Comparison of ENCODE assay signal across 8 cellular contexts in genomic region chr21:15483138-15483780, GRCh38.
A peak's percentile ranks its signal among the peaks of the same experiment; 100 is the strongest.
DNase-seq lines count a peak whose midpoint lies in the region; ATAC-seq, FAIRE-seq and TF ChIP-seq lines count a peak whose summit lies in the region.

No MANE protein-coding gene starts in this region.

- TF ChIP-seq CTCF in AG09309 (IDR thresholded peaks at IDR 0.05; ENCODE audit: control insufficient read depth, insufficient read depth, low read depth, low read length, missing control alignments): peak; percentile 94
- peak; percentile 88 for TF ChIP-seq CTCF in WERI-Rb-1 (IDR thresholded peaks at IDR 0.05; ENCODE audit: low read depth, low read length)
- peak; percentile 72 to 95 (median 86) for TF ChIP-seq CTCF in breast epithelium (IDR thresholded peaks at IDR 0.05)

- DNase-seq in AG09309 (ENCODE audit: low read depth) (peak; percentile 59), NCI-H2107 treated with DMSO at 0.1 percent for 48 hours (lab: John Stamatoyannopoulos, UW; ENCODE audit: unreplicated experiment) (peak; percentile 60), WERI-Rb-1 (peak; percentile 90), breast epithelium (ENCODE audit: low spot score in 2 of 2) (peak; percentile 71 to 86)
- peak; percentile 42 to 63 for DNase-seq in stimulated activated CD4-positive, alpha-beta T cell treated with anti-CD3 and anti-CD28 coated beads, Interleukin-1b, Interleukin-23, amount 100 ng/mL, for 1 hour (ENCODE audit: low read depth in 2 of 2)

- H3K9me3 ChIP-seq in WERI-Rb-1 (ENCODE audit: severe bottlenecking): no peaks in the 10 kb centered on the region
- H3K9me3 ChIP-seq in breast epithelium: no peaks in the 10 kb centered on the region

- H3K4me1 ChIP-seq in breast epithelium: no peaks in the 10 kb centered on the region

- ATAC-seq in GM18861 (IDR thresholded peaks at IDR 0.05; ENCODE audit: unreplicated experiment): peak; percentile 97
- ATAC-seq in HG03060 (IDR thresholded peaks at IDR 0.05; ENCODE audit: low read depth, unreplicated experiment): peak; percentile 85

- H3K27ac ChIP-seq in WERI-Rb-1: no peak overlapping the region
- H3K27ac ChIP-seq in breast epithelium: no peak overlapping the region

- no peaks in the 10 kb centered on the region for H3K27me3 ChIP-seq in WERI-Rb-1 (ENCODE audit: insufficient read depth, low read depth, severe bottlenecking)
- H3K27me3 ChIP-seq in breast epithelium: no peaks in the 10 kb centered on the region

- H3K4me3 ChIP-seq in AG09309 (ENCODE audit: control insufficient read depth, low read depth, low read length): no peak overlapping the region
- H3K4me3 ChIP-seq in WERI-Rb-1 (ENCODE audit: low read depth, low read length): no peak overlapping the region
- no peak overlapping the region for H3K4me3 ChIP-seq in breast epithelium

- intact Hi-C loops in breast epithelium (cut with DNase I; ENCODE audit: low total_unique reads): no loop called here

- H3K36me3 ChIP-seq in WERI-Rb-1: no peaks in the 10 kb centered on the region
- H3K36me3 ChIP-seq in breast epithelium: no peaks in the 10 kb centered on the region

- TF ChIP-seq POLR2A in breast epithelium (IDR thresholded peaks at IDR 0.05): no peak

- FAIRE-seq in islet of Langerhans (lab: Jason Lieb, UNC): peak; percentile 33
